ENCODE assay signal across 1 cellular context in genomic region chr11:13135385-13136271, GRCh38.
TF ChIP-seq lines count a peak whose summit lies in the region.

No MANE protein-coding gene starts in this region.

TF ChIP-seq in H1, 55 proteins besides CTCF, POLR2A, EP300 and RAD21:
- no peak for TF ChIP-seq CHD7 (IDR thresholded peaks at IDR 0.05; ENCODE audit: insufficient replicate concordance, low read length)
- no peak for TF ChIP-seq KDM4A (IDR thresholded peaks at IDR 0.05; ENCODE audit: low read depth, low read length, severe bottlenecking)
- no peak for TF ChIP-seq BACH1 (IDR thresholded peaks at IDR 0.05; ENCODE audit: low read length)
- TF ChIP-seq EGR1 (IDR thresholded peaks at IDR 0.05; ENCODE audit: borderline replicate concordance, low read depth, low read length) = no peak
- TF ChIP-seq SAP30 (IDR thresholded peaks at IDR 0.05; ENCODE audit: insufficient read depth, insufficient replicate concordance, low read length) = no peak
- no peak for TF ChIP-seq CEBPB (IDR thresholded peaks at IDR 0.05; ENCODE audit: low read depth, low read length)
- no peak for TF ChIP-seq TCF12 (IDR thresholded peaks at IDR 0.05; ENCODE audit: low read depth, low read length)
- no peak for TF ChIP-seq CTBP2 (IDR thresholded peaks at IDR 0.05; ENCODE audit: borderline replicate concordance, insufficient read depth, insufficient read length, low read length)
- TF ChIP-seq CREB1 (IDR thresholded peaks at IDR 0.05) = no peak
